ENCODE assay signal across 19 cellular contexts in genomic region chr13:44605275-44605674, GRCh38. TPM values are rescaled to one million over a fixed set of nuclear protein-coding genes. Genes with fewer than 3 reads are reported as not detected.
A peak's percentile ranks its signal among the peaks of the same experiment; 100 is the strongest.
DNase-seq lines count a peak whose midpoint lies in the region; ATAC-seq and TF ChIP-seq lines count a peak whose summit lies in the region.
"Had no signal": no experiment of that assay in that cellular context is flagged by ENCODE, and none has a peak within 500 bp of the region (broad histone marks: within the 10 kb centered on the region; RNA-seq: fewer than 3 reads in every experiment).

No MANE protein-coding gene starts in this region.

- TF ChIP-seq CTCF in fibroblast of mammary gland (conservative IDR thresholded peaks at IDR 0.05; ENCODE audit: control insufficient read depth, insufficient read depth, low read depth, low read length) = no peak
- no peak for TF ChIP-seq CTCF in WERI-Rb-1 (IDR thresholded peaks at IDR 0.05; ENCODE audit: low read depth, low read length)

- H3K27me3 ChIP-seq in MG63 (no peaks in the 10 kb centered on the region), WERI-Rb-1 (ENCODE audit: insufficient read depth, low read depth, severe bottlenecking) (no peaks in the 10 kb centered on the region)
- H3K27me3 ChIP-seq: SJSA1 had no signal

- H3K36me3 ChIP-seq in MG63 (no peaks in the 10 kb centered on the region), WERI-Rb-1 (no peaks in the 10 kb centered on the region)
- H3K36me3 ChIP-seq: SJSA1 had no signal

- H3K4me3 ChIP-seq in MG63 = no peak overlapping the region
- no peak overlapping the region for H3K4me3 ChIP-seq in fibroblast of mammary gland (ENCODE audit: control insufficient read depth, low read depth, low read length)
- no peak overlapping the region for H3K4me3 ChIP-seq in WERI-Rb-1 (ENCODE audit: low read depth, low read length)
- H3K4me3 ChIP-seq: K562, SJSA1 had no signal

- DNase-seq in EH (ENCODE audit: low read depth) (peak; percentile 4), MG63 (peak; percentile 31), fibroblast of mammary gland (ENCODE audit: low read depth) (peak; percentile 18), iris pigment epithelial cell (ENCODE audit: low read depth) (peak; percentile 40), NCI-H2107 (lab: John Stamatoyannopoulos, UW) (no peak), left lobe of liver (ENCODE audit: low spot score) (no peak), WERI-Rb-1 (no peak), mucosa of gallbladder (ENCODE audit: low spot score) (no peak)
- DNase-seq: GDM1, H7, NCI-H1105, NCI-H146, NCI-H2029, NCI-H2171, NCI-H524 treated with DMSO at 0.1 percent for 48 hours, NCI-H82, OCI-M1 had no signal

- H3K9me3 ChIP-seq in MG63 = no peaks in the 10 kb centered on the region
- no peaks in the 10 kb centered on the region for H3K9me3 ChIP-seq in WERI-Rb-1 (ENCODE audit: severe bottlenecking)
- H3K9me3 ChIP-seq: SJSA1 had no signal

- no peak for ATAC-seq in left lobe of liver
- ATAC-seq: K562 had no signal

- H3K27ac ChIP-seq in WERI-Rb-1 = no peak overlapping the region
- H3K27ac ChIP-seq: SJSA1 had no signal

RNA-seq across cellular contexts. Expression of gene TSC22D1, which starts 29.1 kb away (rescaled TPM):
- total RNA-seq in MG63 (2014; rRNA removed; shearing (Covaris generic); ENCODE audit: low replicate concordance) = 55.5 and 62.8 TPM in 2 replicates
- 31.5 TPM for total RNA-seq in left lobe of liver
- 185 TPM for total RNA-seq in mucosa of gallbladder

Comparison
In these comparisons a context has a peak if more than half of its experiments do, and no peak if none do; other contexts are left out.
1. DNase-seq: peak in EH (single experiment), MG63 (single experiment), fibroblast of mammary gland (single experiment) and iris pigment epithelial cell (single experiment); none in NCI-H2107 (single experiment), left lobe of liver (single experiment), WERI-Rb-1 (single experiment) and mucosa of gallbladder (single experiment).